In the genomic region with DNA sequence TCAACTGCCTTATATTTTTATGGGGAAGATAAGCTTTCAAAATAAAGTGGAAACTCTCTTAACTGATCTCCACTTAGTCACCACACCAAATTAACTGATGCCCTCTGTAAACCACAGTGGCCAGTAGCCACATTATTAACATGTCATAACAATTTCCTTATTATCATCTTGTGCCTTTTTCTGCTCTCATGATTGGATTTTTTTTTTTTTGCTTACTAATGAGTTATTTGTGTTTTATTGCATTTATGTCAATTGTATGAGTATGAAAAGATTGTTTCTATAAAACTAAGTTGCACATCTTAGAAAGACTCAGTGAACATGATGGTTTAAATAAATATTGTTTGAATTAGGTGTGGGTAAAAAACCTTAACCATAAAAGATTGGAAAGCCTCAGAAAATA, we compare ENCODE assay signal across 27 cellular contexts.
"Had no signal": no experiment of that assay in that cellular context is flagged by ENCODE, and none has a peak within 500 bp of the region (broad histone marks: within the 10 kb centered on the region; RNA-seq: fewer than 3 reads in every experiment).

No MANE protein-coding gene starts in this region.

- H3K4me1 ChIP-seq: ascending aorta, uterus had no signal

- DNase-seq: activated CD4-positive, alpha-beta T cell treated with anti-CD3 and anti-CD28 coated beads for 4 hours; activated CD4-positive, alpha-beta T cell treated with anti-CD3 and anti-CD28 coated beads, Interleukin-2, amount 50 U/mL, for 4 hours; activated naive CD4-positive, alpha-beta T cell; activated naive CD8-positive, alpha-beta T cell treated with anti-CD3 and anti-CD28 coated beads for 36 hours; activated T-cell treated with anti-CD3 and anti-CD28 coated beads for 4 hours; cortex of kidney; foreskin fibroblast; head of caudate nucleus; hippocampal formation; kidney; left colon; naive thymus-derived CD4-positive, alpha-beta T cell; ovary; stimulated activated CD4-positive, alpha-beta T cell treated with anti-CD3 and anti-CD28 coated beads, Interleukin-1b, Interleukin-23, amount 100 ng/mL, for 48 hours; stimulated activated CD4-positive, alpha-beta T cell treated with anti-CD3 and anti-CD28 coated beads, Interleukin-4, amount 100 ng/mL, for 4 hours; stimulated activated CD8-positive, alpha-beta memory T cell treated with anti-CD3 and anti-CD28 coated beads, Interleukin-4, amount 100 ng/mL, for 48 hours; stimulated activated naive CD8-positive, alpha-beta T cell treated with anti-CD3 and anti-CD28 coated beads, Interleukin-15, amount 100 ng/mL, for 72 hours; substantia nigra; T-helper 2 cell; uterus had no signal

- ATAC-seq: activated T-helper 17 cell treated with anti-CD3 and anti-CD28 coated beads, Interleukin-2, amount 50 U/mL, for 72 hours; left colon; naive thymus-derived CD4-positive, alpha-beta T cell; sciatic nerve; stimulated activated memory B cell treated with anti-CD40 and anti-IgM and Interleukin-4, amounts not matched to agents 10 μg/mL and 1 μg/mL and 100 μg/mL, for 72 hours; stimulated activated naive CD8-positive, alpha-beta T cell treated with anti-CD3 and anti-CD28 coated beads, Interleukin-15, amount 100 ng/mL, for 72 hours had no signal

- H3K27me3 ChIP-seq: ascending aorta, cardiac muscle cell, ovary, uterus had no signal

- H3K27ac ChIP-seq: ascending aorta, cardiac muscle cell, ovary, skin epidermis, uterus had no signal

- H3K9me3 ChIP-seq: ascending aorta, ovary, uterus had no signal

- H3K36me3 ChIP-seq: ovary, uterus had no signal

- FAIRE-seq: endothelial cell of umbilical vein, kidney had no signal

- H3K4me3 ChIP-seq: ascending aorta, cardiac muscle cell, ovary, skin epidermis, uterus had no signal
